8 cellular contexts compared by ENCODE assay signal in genomic region chr10:6239213-6239991, GRCh38. TPM values are rescaled to one million over a fixed set of nuclear protein-coding genes. Genes with fewer than 3 reads are reported as not detected.
DNase-seq lines count a peak whose midpoint lies in the region; ATAC-seq and TF ChIP-seq lines count a peak whose summit lies in the region.

No MANE protein-coding gene starts in this region.

- H3K36me3 Mint-ChIP-seq in activated T-cell treated with anti-CD3 and anti-CD28 coated beads, Interleukin-2, amount 50 U/mL, for 4 hours (ENCODE audit: insufficient read depth), result peaks cover 25% of the 10 kb centered on the region

- intact Hi-C loops in PC-9 (cut with micrococcal nuclease; ENCODE audit: unreplicated experiment) (loop anchor here (1.0 to 2.0 kb wide), 3 partner anchors 35 to 160 kb away; no protein-coding TSS in a partner anchor), testis (cut with DNase I; ENCODE audit: low total_unique reads) (no loop called here)

- no peaks in the 10 kb centered on the region for H3K79me2 ChIP-seq in PC-9 (ENCODE audit: low read depth)

- no peaks in the 10 kb centered on the region for H3K9me2 ChIP-seq in PC-9 (ENCODE audit: insufficient read depth)

- H3K4me1 Mint-ChIP-seq in activated T-cell treated with anti-CD3 and anti-CD28 coated beads, Interleukin-2, amount 50 U/mL, for 4 hours (ENCODE audit: low read depth), result peaks cover 16% of the 10 kb centered on the region

- H3K27ac ChIP-seq in PC-9, result peak overlapping the region; percentile 60
- no peak overlapping the region for H3K27ac ChIP-seq in testis

- H3K36me3 ChIP-seq in PC-9 (ENCODE audit: low read depth) (no peaks in the 10 kb centered on the region), testis (ENCODE audit: low read depth, missing control alignments) (no peaks in the 10 kb centered on the region)

- H3K4me3 Mint-ChIP-seq in activated T-cell treated with anti-CD3 and anti-CD28 coated beads, Interleukin-2, amount 50 U/mL, for 4 hours, result no peak overlapping the region

- DNase-seq in GM10266 (ENCODE audit: extremely low spot score) (peak; percentile 40), PC-9 (peak; percentile 84 to 94), fibroblast of villous mesenchyme (ENCODE audit: low read depth) (peak; percentile 99), smooth muscle cell of the brain vasculature (ENCODE audit: low read depth, low spot score) (peak; percentile 84), testis (no peak), NCI-H1930 (lab: John Stamatoyannopoulos, UW) (no peak), NCI-H2227 treated with DMSO at 0.1 percent for 48 hours (lab: John Stamatoyannopoulos, UW) (no peak)
- DNase-seq in activated T-cell treated with anti-CD3 and anti-CD28 coated beads, Interleukin-2, amount 50 U/mL, for 4 hours, result peak; percentile 67

- no peaks in the 10 kb centered on the region for H3K9me3 Mint-ChIP-seq in activated T-cell treated with anti-CD3 and anti-CD28 coated beads, Interleukin-2, amount 50 U/mL, for 4 hours

- CTCF ChIA-PET in PC-9 (lab: Charles Lee), result no interaction called here

- peak; percentile 97 to 98 for ATAC-seq in activated T-cell treated with anti-CD3 and anti-CD28 coated beads, Interleukin-2, amount 50 U/mL, for 4 hours

- H3K4me2 ChIP-seq in PC-9, result peak overlapping the region; percentile 43

- H3K4me3 ChIP-seq in PC-9, result no peak overlapping the region
- no peak overlapping the region for H3K4me3 ChIP-seq in fibroblast of villous mesenchyme (ENCODE audit: low read depth, low read length)
- no peak overlapping the region for H3K4me3 ChIP-seq in testis

- no peaks in the 10 kb centered on the region for H4K20me1 ChIP-seq in PC-9 (ENCODE audit: insufficient read depth)

- no peak overlapping the region for H2AFZ ChIP-seq in PC-9

- H3F3A ChIP-seq in PC-9 (ENCODE audit: insufficient read depth, low read depth), result peaks cover 12% of the 10 kb centered on the region

- H3K4me1 ChIP-seq in PC-9 (replicated peaks; ENCODE audit: insufficient read depth) (peaks cover 9% of the 10 kb centered on the region), testis (no peaks in the 10 kb centered on the region)

- 77 to 84% methylated on average over 15 of the region's 15 CpGs for WGBS in testis, 2 donors

- no peaks in the 10 kb centered on the region for H3K27me3 Mint-ChIP-seq in activated T-cell treated with anti-CD3 and anti-CD28 coated beads, Interleukin-2, amount 50 U/mL, for 4 hours (ENCODE audit: low read depth)

- TF ChIP-seq POLR2A in testis (IDR thresholded peaks at IDR 0.05), result no peak

- BruUV-seq in PC-9 (replicated peaks; lab: Mats Ljungman, UMichigan), result TSS peak; percentile 34

- POLR2A ChIA-PET in PC-9 (lab: Charles Lee; ENCODE audit: unreplicated experiment), result interaction anchor here (0.6 kb wide), 2 partner anchors 36 to 95 kb away, joined by 4 read pairs; no protein-coding TSS in a partner anchor

- H3K9me3 ChIP-seq in PC-9 (ENCODE audit: insufficient read depth, low read depth), result no peaks in the 10 kb centered on the region
- no peaks in the 10 kb centered on the region for H3K9me3 ChIP-seq in testis

- no peak for TF ChIP-seq CTCF in GM10266 (IDR thresholded peaks at IDR 0.05; ENCODE audit: control insufficient read depth, insufficient read depth, low read depth, missing control alignments)
- no peak for TF ChIP-seq CTCF in PC-9 (conservative IDR thresholded peaks at IDR 0.05)
- TF ChIP-seq CTCF in fibroblast of villous mesenchyme (IDR thresholded peaks at IDR 0.05; ENCODE audit: insufficient read depth, low read depth, low read length), result no peak
- TF ChIP-seq CTCF in testis (IDR thresholded peaks at IDR 0.05), result no peak

- no peaks in the 10 kb centered on the region for H3K27me3 ChIP-seq in PC-9 (ENCODE audit: insufficient read depth, low read depth)
- H3K27me3 ChIP-seq in testis, result no peaks in the 10 kb centered on the region

RNA-seq across cellular contexts. Expression of gene PFKFB3, which starts 36.7 kb away (rescaled TPM):
- total RNA-seq in PC-9 (2021) (37.8 and 54.7 TPM in 2 replicates), fibroblast of villous mesenchyme (26.1 and 44.9 TPM in 2 replicates), testis (10 to 100 TPM; 53.9 to 65.3 TPM)
- 10 to 100 TPM; 60.5 to 77.0 (median 68.8) TPM for total RNA-seq in activated T-cell treated with anti-CD3 and anti-CD28 coated beads, Interleukin-2, amount 50 U/mL, for 4 hours
- 31.7 TPM for polyA plus RNA-seq in testis (ENCODE audit: insufficient read depth, low read depth, low replicate concordance)

Comparison
In these comparisons a context has a peak if more than half of its experiments do, and no peak if none do; other contexts are left out.
1. DNase-seq: peak in GM10266 (single experiment), PC-9 (2 of 2), activated T-cell treated with anti-CD3 and anti-CD28 coated beads, Interleukin-2, amount 50 U/mL, for 4 hours (single experiment), fibroblast of villous mesenchyme (single experiment) and smooth muscle cell of the brain vasculature (single experiment); none in testis (single experiment), NCI-H1930 (0 of 2) and NCI-H2227 treated with DMSO at 0.1 percent for 48 hours (single experiment).